Comparison of ENCODE assay signal across 15 cellular contexts in the genomic region with DNA sequence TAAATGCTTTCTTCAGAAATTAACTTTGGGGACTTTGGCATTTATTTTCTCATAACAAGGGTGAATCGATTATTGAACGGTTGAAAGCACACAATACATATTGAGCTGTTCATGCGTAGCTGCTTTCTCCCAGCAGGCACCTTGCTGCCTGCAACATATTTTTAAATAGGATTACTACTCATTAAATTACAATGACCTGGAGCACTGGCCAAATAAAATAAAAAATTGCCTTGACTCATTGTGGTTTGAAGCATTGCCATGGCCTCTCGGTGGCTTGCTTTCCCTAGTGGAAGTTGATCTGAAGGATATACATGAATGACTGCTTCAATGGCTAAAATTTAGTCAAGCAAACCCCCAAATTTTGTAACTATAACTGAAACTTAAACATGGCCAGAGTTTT.
DNase-seq lines count a peak whose midpoint lies in the region; ATAC-seq and TF ChIP-seq lines count a peak whose summit lies in the region.
"Had no signal": no experiment of that assay in that cellular context is flagged by ENCODE, and none has a peak within 500 bp of the region (broad histone marks: within the 10 kb centered on the region; RNA-seq: fewer than 3 reads in every experiment).

No MANE protein-coding gene starts in this region.

- no peaks in the 10 kb centered on the region for H3K36me3 ChIP-seq in effector memory CD4-positive, alpha-beta T cell (ENCODE audit: control insufficient read depth, insufficient read depth, low read length)
- H3K36me3 ChIP-seq: BLaER1, colonic mucosa, uterus had no signal

- H3K4me1 ChIP-seq in effector memory CD4-positive, alpha-beta T cell (ENCODE audit: control insufficient read depth, insufficient read depth, low read length, poor library complexity, severe bottlenecking) = no peaks in the 10 kb centered on the region
- H3K4me1 ChIP-seq: BLaER1, colonic mucosa, psoas muscle, uterus had no signal

- no peak overlapping the region for H3K27ac ChIP-seq in effector memory CD4-positive, alpha-beta T cell (ENCODE audit: insufficient read depth, low read length, poor library complexity, severe bottlenecking)
- H3K27ac ChIP-seq: BLaER1, colonic mucosa, psoas muscle, uterus had no signal

- no peaks in the 10 kb centered on the region for H3K27me3 ChIP-seq in effector memory CD4-positive, alpha-beta T cell (replicated peaks; ENCODE audit: control insufficient read depth, insufficient read depth, low read length, poor library complexity, severe bottlenecking)
- H3K27me3 ChIP-seq: BLaER1, colonic mucosa, uterus had no signal

- H3K4me3 ChIP-seq in AG09309 (ENCODE audit: control insufficient read depth, low read depth, low read length) (no peak overlapping the region), foreskin fibroblast (ENCODE audit: low read depth in 1 of 2, low read length in 2 of 2) (no peak overlapping the region)
- no peak overlapping the region for H3K4me3 ChIP-seq in effector memory CD4-positive, alpha-beta T cell (ENCODE audit: insufficient read depth, low read depth, low read length, poor library complexity, severe bottlenecking)
- H3K4me3 ChIP-seq: BLaER1, colonic mucosa, psoas muscle, uterus had no signal

- peak; percentile 11 for DNase-seq in AG09309 (ENCODE audit: low read depth)
- DNase-seq in HT1080 (ENCODE audit: low read depth) = peak; percentile 72
- DNase-seq in amniotic epithelial cell (ENCODE audit: low read depth) = peak; percentile 60
- DNase-seq in foreskin fibroblast = peak; percentile 1 to 17
- no peak for DNase-seq in effector memory CD4-positive, alpha-beta T cell
- DNase-seq in activated CD4-positive, alpha-beta T cell treated with anti-CD3 and anti-CD28 coated beads, Interleukin-2, amount 50 U/mL, for 4 hours = no peak
- DNase-seq in COLO829 (ENCODE audit: low spot score) = no peak
- DNase-seq: colonic mucosa, foreskin melanocyte, NCI-H1417 treated with DMSO at 0.1 percent for 48 hours, psoas muscle, uterus had no signal

- no peak for ATAC-seq in HG02571 (IDR thresholded peaks at IDR 0.05; ENCODE audit: unreplicated experiment)
- ATAC-seq: stimulated activated memory B cell treated with anti-CD40 and anti-IgM and Interleukin-4, amounts not matched to agents 10 μg/mL and 1 μg/mL and 100 μg/mL, for 72 hours had no signal

- TF ChIP-seq CTCF in AG09309 (IDR thresholded peaks at IDR 0.05; ENCODE audit: control insufficient read depth, insufficient read depth, low read depth, low read length, missing control alignments) = no peak
- TF ChIP-seq CTCF in foreskin fibroblast (IDR thresholded peaks at IDR 0.05; ENCODE audit: low read depth, low read length) = no peak

- H3K9me3 ChIP-seq in effector memory CD4-positive, alpha-beta T cell (ENCODE audit: control insufficient read depth, low read length) = no peaks in the 10 kb centered on the region
- H3K9me3 ChIP-seq: BLaER1, colonic mucosa, psoas muscle, uterus had no signal

Comparison
In these comparisons a context has a peak if more than half of its experiments do, and no peak if none do; other contexts are left out.
1. DNase-seq: peak in AG09309 (single experiment), HT1080 (single experiment), amniotic epithelial cell (single experiment) and foreskin fibroblast (2 of 2); none in effector memory CD4-positive, alpha-beta T cell (0 of 3), activated CD4-positive, alpha-beta T cell treated with anti-CD3 and anti-CD28 coated beads, Interleukin-2, amount 50 U/mL, for 4 hours (0 of 2) and COLO829 (single experiment).